8 cellular contexts compared by ENCODE assay signal in the genomic region with DNA sequence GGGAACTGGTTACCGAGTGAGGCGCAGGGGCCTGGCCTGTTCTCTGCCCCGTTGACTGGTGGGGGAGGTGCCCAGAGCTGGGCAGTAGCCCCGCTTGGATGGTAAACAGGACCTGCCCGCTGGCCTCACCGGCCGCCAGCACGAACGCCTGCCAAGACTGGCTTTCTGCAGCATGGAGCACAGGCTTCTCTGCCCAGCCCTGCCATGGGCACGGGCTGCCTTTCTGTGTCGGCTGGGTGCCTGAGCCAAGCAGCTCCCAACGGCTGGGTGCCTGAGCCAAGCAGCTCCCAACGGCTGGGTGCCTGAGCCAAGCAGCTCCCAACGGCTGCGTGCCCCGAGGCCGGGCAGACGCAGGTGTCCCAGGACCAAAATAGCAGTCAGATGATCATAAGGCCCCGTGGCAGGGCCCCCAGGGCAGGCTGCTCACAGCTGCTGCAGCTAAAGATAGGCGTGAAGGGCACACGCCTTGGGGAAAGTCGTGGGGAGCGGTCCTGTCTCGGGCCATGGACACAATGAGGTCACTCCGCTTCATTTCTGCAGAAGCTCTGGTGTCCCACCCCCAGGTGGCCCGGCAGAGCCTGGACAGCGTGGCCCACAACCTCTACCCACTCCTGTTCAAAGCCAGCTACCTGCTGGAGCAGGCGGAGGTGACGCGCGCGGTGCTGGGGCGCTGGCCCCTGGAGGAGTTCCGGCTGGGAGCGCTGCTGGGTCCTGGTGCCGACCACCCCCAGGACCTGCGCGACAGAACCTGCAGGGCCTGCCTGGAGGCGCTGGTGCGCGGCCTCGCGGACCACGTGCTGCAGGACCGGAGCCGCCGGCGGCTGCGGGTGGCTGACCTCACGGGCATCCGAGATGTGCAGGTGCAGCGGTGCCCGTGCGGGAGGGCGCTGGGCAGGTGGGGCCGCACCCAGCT. TPM values are rescaled to one million over a fixed set of nuclear protein-coding genes. Genes with fewer than 3 reads are reported as not detected.
A peak's percentile ranks its signal among the peaks of the same experiment; 100 is the strongest.
DNase-seq lines count a peak whose midpoint lies in the region; ATAC-seq and TF ChIP-seq lines count a peak whose summit lies in the region.

A gene (plus strand): TSS at position 460 of the 913 bp plus-strand sequence. CDS start 44 bp downstream, at position 504.

- H3K27me3 Mint-ChIP-seq in T-cell: peaks cover 0 to 12% of the 10 kb centered on the region in 2 donors
- no peaks in the 10 kb centered on the region for H3K27me3 Mint-ChIP-seq in mesothelial cell of epicardium (ENCODE audit: low read depth)
- H3K27me3 Mint-ChIP-seq in CD4-positive, alpha-beta memory T cell: peaks cover 8 to 15% of the 10 kb centered on the region in 2 donors

- H3K36me3 Mint-ChIP-seq in T-cell (no peaks in the 10 kb centered on the region), mesothelial cell of epicardium (no peaks in the 10 kb centered on the region)
- H3K36me3 Mint-ChIP-seq in CD4-positive, alpha-beta memory T cell: no peaks in the 10 kb centered on the region

- no peak within 1 kb of the TSS for H2AFZ ChIP-seq in PC-9

- TF ChIP-seq CTCF in mesothelial cell of epicardium (IDR thresholded peaks at IDR 0.05; ENCODE audit: unreplicated experiment): no peak
- no peak for TF ChIP-seq CTCF in PC-9 (conservative IDR thresholded peaks at IDR 0.05)

- H3K9me2 ChIP-seq in PC-9 (ENCODE audit: insufficient read depth): no peaks in the 10 kb centered on the region

- peaks cover 10% of the 10 kb centered on the region for H3K4me1 ChIP-seq in CD4-positive, alpha-beta memory T cell (ENCODE audit: insufficient read depth, low read length)
- H3K4me1 ChIP-seq in PC-9 (replicated peaks; ENCODE audit: insufficient read depth): no peaks in the 10 kb centered on the region

- no peaks in the 10 kb centered on the region for H3F3A ChIP-seq in PC-9 (ENCODE audit: insufficient read depth, low read depth)

- peak within 1 kb of the TSS in 2 of 3 donors; percentile 9 to 57 for H3K4me3 Mint-ChIP-seq in T-cell
- no peak within 1 kb of the TSS for H3K4me3 Mint-ChIP-seq in mesothelial cell of epicardium
- peak within 1 kb of the TSS in 1 of 8 donors; percentile 5 for H3K4me3 Mint-ChIP-seq in CD4-positive, alpha-beta memory T cell

- peak; percentile 68 for DNase-seq in DMS53 treated with DMSO at 0.1 percent for 48 hours (lab: John Stamatoyannopoulos, UW; ENCODE audit: unreplicated experiment)
- peak in 14 of 34 experiments; percentile 12 to 34 (median 20) for DNase-seq in T-cell
- DNase-seq in mucosa of gallbladder (ENCODE audit: low spot score): peak; percentile 29
- no peak for DNase-seq in mesothelial cell of epicardium (ENCODE audit: low spot score in 2 of 2, unreplicated experiment in 2 of 2)
- DNase-seq in CD4-positive, alpha-beta memory T cell: no peak
- no peak for DNase-seq in PC-9
- no peak for DNase-seq in inferior parietal cortex (ENCODE audit: extremely low spot score)

- peak; percentile 32 for ATAC-seq in GM21619 (IDR thresholded peaks at IDR 0.05; ENCODE audit: unreplicated experiment)
- peak; percentile 45 to 56 (median 52) for ATAC-seq in T-cell (replicated peaks in 1 of 4)

- H3K4me1 Mint-ChIP-seq in T-cell (peaks cover 5 to 9% (median 6%) of the 10 kb centered on the region in 3 donors), mesothelial cell of epicardium (peaks cover 8% of the 10 kb centered on the region)
- peaks cover 4 to 11% (median 7%) of the 10 kb centered on the region in 4 donors for H3K4me1 Mint-ChIP-seq in CD4-positive, alpha-beta memory T cell

- no peaks in the 10 kb centered on the region for H3K79me2 ChIP-seq in PC-9 (ENCODE audit: low read depth)

- H3K36me3 ChIP-seq in CD4-positive, alpha-beta memory T cell (ENCODE audit: insufficient read depth, low read length): no peaks in the 10 kb centered on the region
- H3K36me3 ChIP-seq in PC-9 (ENCODE audit: low read depth): no peaks in the 10 kb centered on the region

- no TSS peak for BruUV-seq in PC-9 (replicated peaks; lab: Mats Ljungman, UMichigan)

- H3K27ac Mint-ChIP-seq in T-cell (no peak within 1 kb of the TSS), mesothelial cell of epicardium (no peak within 1 kb of the TSS)
- peak within 1 kb of the TSS in 1 of 7 donors; percentile 14 for H3K27ac Mint-ChIP-seq in CD4-positive, alpha-beta memory T cell

- H3K27ac ChIP-seq in CD4-positive, alpha-beta memory T cell (ENCODE audit: low read depth, low read length): no peak within 1 kb of the TSS
- no peak within 1 kb of the TSS for H3K27ac ChIP-seq in PC-9

- H3K4me2 ChIP-seq in PC-9: no peak within 1 kb of the TSS

- CTCF ChIA-PET in T-cell (lab: Charles Lee) (no interaction called here), PC-9 (lab: Charles Lee) (no interaction called here)
- CTCF ChIA-PET in CD4-positive, alpha-beta memory T cell (lab: Charles Lee; ENCODE audit: partially characterized antibody): interaction anchor here (0.8 to 1.2 kb wide), 2 partner anchors 13 to 240 kb away, joined by 3 read pairs; no protein-coding TSS in a partner anchor

- no peaks in the 10 kb centered on the region for H3K9me3 ChIP-seq in CD4-positive, alpha-beta memory T cell (ENCODE audit: control insufficient read depth in 1 of 2, low read length in 2 of 2)
- no peaks in the 10 kb centered on the region for H3K9me3 ChIP-seq in PC-9 (ENCODE audit: insufficient read depth, low read depth)

- H3K9me3 Mint-ChIP-seq in T-cell (no peaks in the 10 kb centered on the region), mesothelial cell of epicardium (no peaks in the 10 kb centered on the region)
- peaks cover 0 to 3% (median 0%) of the 10 kb centered on the region in 8 donors for H3K9me3 Mint-ChIP-seq in CD4-positive, alpha-beta memory T cell

- intact Hi-C loops in CD4-positive, alpha-beta memory T cell (cut with micrococcal nuclease): no loop called here
- intact Hi-C loops in PC-9 (cut with micrococcal nuclease; ENCODE audit: unreplicated experiment): no loop called here

- peaks cover 6% of the 10 kb centered on the region for H3K27me3 ChIP-seq in CD4-positive, alpha-beta memory T cell (ENCODE audit: insufficient read depth, low read length)
- H3K27me3 ChIP-seq in PC-9 (ENCODE audit: insufficient read depth, low read depth): peaks cover 61% of the 10 kb centered on the region

- POLR2A ChIA-PET in T-cell (lab: Charles Lee) (no interaction called here), PC-9 (lab: Charles Lee; ENCODE audit: unreplicated experiment) (interaction anchor here (0.8 kb wide), 1 partner anchor 323 kb away, joined by 9 read pairs; no protein-coding TSS in a partner anchor)
- POLR2A ChIA-PET in CD4-positive, alpha-beta memory T cell (lab: Charles Lee; ENCODE audit: partially characterized antibody): interaction anchor here (1.2 kb wide), 1 partner anchor 27 kb away, joined by 3 read pairs; no protein-coding TSS in a partner anchor

- no peak within 1 kb of the TSS for H3K4me3 ChIP-seq in CD4-positive, alpha-beta memory T cell (ENCODE audit: low read length in 2 of 2)
- no peak within 1 kb of the TSS for H3K4me3 ChIP-seq in PC-9

- H4K20me1 ChIP-seq in PC-9 (ENCODE audit: insufficient read depth): 0 out of 2 replicates have a peak, but pooled peaks cover 5% of the 10 kb centered on the region

RNA-seq across cellular contexts. Expression of the gene that starts here (rescaled TPM):
- total RNA-seq in T-cell (not detected), mucosa of gallbladder (not detected), mesothelial cell of epicardium (0.22 to 0.27 TPM in 2 of 3 replicates, not detected in the other), PC-9 (2021) (not detected in 2 replicates)
- total RNA-seq in CD4-positive, alpha-beta memory T cell: not detected
- under 1 TPM in 1 of 2 donors, not detected in 1; 0.15 TPM for polyA plus RNA-seq in CD4-positive, alpha-beta memory T cell

Comparison
In these comparisons a context has a peak if more than half of its experiments do, and no peak if none do; other contexts are left out.
1. Peak in ATAC-seq in T-cell; RNA of the gene not detected or under 1 TPM.
2. Peak in DNase-seq in mucosa of gallbladder; RNA of the gene not detected or under 1 TPM.
3. POLR2A ChIA-PET loops: an anchor here in CD4-positive, alpha-beta memory T cell (1.2 kb wide) and PC-9 (0.8 kb wide); none called in T-cell.